8 cellular contexts compared by ENCODE assay signal in genomic region chr17:29585080-29585751, GRCh38. TPM values are rescaled to one million over a fixed set of nuclear protein-coding genes. Genes with fewer than 3 reads are reported as not detected.
DNase-seq lines count a peak whose midpoint lies in the region; ATAC-seq and TF ChIP-seq lines count a peak whose summit lies in the region.

No MANE protein-coding gene starts in this region.

- no peaks in the 10 kb centered on the region for H3K9me3 Mint-ChIP-seq in activated CD4-positive, alpha-beta T cell treated with anti-CD3 and anti-CD28 coated beads, Interleukin-2, amount 10 ng/mL, durations not matched to agents 24 days and 14 days

- H3K36me3 ChIP-seq in tibial nerve = peaks cover 3 to 26% (median 6%) of the 10 kb centered on the region in 3 donors

- peak overlapping the region; percentile 56 for H3K27ac Mint-ChIP-seq in activated CD4-positive, alpha-beta T cell treated with anti-CD3 and anti-CD28 coated beads, Interleukin-2, amount 10 ng/mL, durations not matched to agents 24 days and 14 days

- DNase-seq in activated CD4-positive, alpha-beta T cell treated with anti-CD3 and anti-CD28 coated beads, Interleukin-2, amount 10 ng/mL, durations not matched to agents 24 days and 14 days = peak; percentile 80
- DNase-seq in activated CD4-positive, alpha-beta T cell treated with anti-CD3 and anti-CD28 coated beads, Interleukin-2, amount 50 U/mL, for 1 hour = no peak
- DNase-seq in activated effector memory CD4-positive, alpha-beta T cell treated with anti-CD3 and anti-CD28 coated beads, Interleukin-2, amount 50 U/mL, for 16 hours = peak; percentile 75
- DNase-seq in right cardiac atrium (peak; percentile 74 to 84 (median 75)), tibial nerve (ENCODE audit: low spot score in 2 of 2) (no peak), hepatic stellate cell (ENCODE audit: low spot score) (no peak), kidney tubule cell (ENCODE audit: low spot score) (no peak), pons (ENCODE audit: low spot score) (no peak)

- peaks cover 19% of the 10 kb centered on the region for H3K4me1 ChIP-seq in right cardiac atrium (ENCODE audit: control insufficient read depth, insufficient read depth, low read length)
- H3K4me1 ChIP-seq in tibial nerve = peaks cover 0 to 91% (median 53%) of the 10 kb centered on the region in 4 donors

- TF ChIP-seq POLR2A in tibial nerve (IDR thresholded peaks at IDR 0.05) = peak in 1 of 2 donors; percentile 31

- H3K4me3 Mint-ChIP-seq in activated CD4-positive, alpha-beta T cell treated with anti-CD3 and anti-CD28 coated beads, Interleukin-2, amount 10 ng/mL, durations not matched to agents 24 days and 14 days = peak overlapping the region; percentile 51

- no peaks in the 10 kb centered on the region for H3K27me3 ChIP-seq in right cardiac atrium (ENCODE audit: control insufficient read depth, insufficient read depth)
- H3K27me3 ChIP-seq in tibial nerve = no peaks in the 10 kb centered on the region

- no peaks in the 10 kb centered on the region for H3K9me3 ChIP-seq in right cardiac atrium (ENCODE audit: control insufficient read depth, low read length)
- H3K9me3 ChIP-seq in tibial nerve = no peaks in the 10 kb centered on the region

- H3K27me3 Mint-ChIP-seq in activated CD4-positive, alpha-beta T cell treated with anti-CD3 and anti-CD28 coated beads, Interleukin-2, amount 10 ng/mL, durations not matched to agents 24 days and 14 days = no peaks in the 10 kb centered on the region

- peaks cover 42% of the 10 kb centered on the region for H3K4me1 Mint-ChIP-seq in activated CD4-positive, alpha-beta T cell treated with anti-CD3 and anti-CD28 coated beads, Interleukin-2, amount 10 ng/mL, durations not matched to agents 24 days and 14 days

- peaks cover 21% of the 10 kb centered on the region for H3K36me3 Mint-ChIP-seq in activated CD4-positive, alpha-beta T cell treated with anti-CD3 and anti-CD28 coated beads, Interleukin-2, amount 10 ng/mL, durations not matched to agents 24 days and 14 days (ENCODE audit: low read depth)

- intact Hi-C loops in activated CD4-positive, alpha-beta T cell treated with anti-CD3 and anti-CD28 coated beads, Interleukin-2, amount 10 ng/mL, durations not matched to agents 24 days and 14 days (cut with micrococcal nuclease) = no loop called here
- intact Hi-C loops in right cardiac atrium (cut with DNase I) = no loop called here

- TF ChIP-seq CTCF in tibial nerve (IDR thresholded peaks at IDR 0.05) = peak in 2 of 5 experiments; percentile 17 to 23

- H3K4me3 ChIP-seq in right cardiac atrium (ENCODE audit: low read length) = peak overlapping the region; percentile 41
- H3K4me3 ChIP-seq in tibial nerve = peak overlapping the region in 2 of 4 donors; percentile 16 to 37

- TF ChIP-seq EP300 in tibial nerve (IDR thresholded peaks at IDR 0.05) = no peak

- peak; percentile 4 to 64 for ATAC-seq in right cardiac atrium

- peak overlapping the region; percentile 90 for H3K27ac ChIP-seq in right cardiac atrium (ENCODE audit: low read length)
- H3K27ac ChIP-seq in tibial nerve = peak overlapping the region; percentile 78 to 95 (median 86)

- WGBS in right cardiac atrium = 64% methylated on average over 8 of the region's 8 CpGs
- 55 to 56% methylated on average over 8 of the region's 8 CpGs for WGBS in tibial nerve, 2 donors

RNA-seq across cellular contexts. Expression of gene GIT1, which starts 4.2 kb away (rescaled TPM):
- 91.3 and 91.4 TPM in 2 replicates for total RNA-seq in activated CD4-positive, alpha-beta T cell treated with anti-CD3 and anti-CD28 coated beads, Interleukin-2, amount 10 ng/mL, durations not matched to agents 24 days and 14 days
- 10 to 100 TPM; 31.4 to 37.8 (median 34.8) TPM for total RNA-seq in right cardiac atrium
- 25.5 TPM for polyA plus RNA-seq in right cardiac atrium
- total RNA-seq in tibial nerve = 100 to 1,000 TPM in 1 of 4 donors, 10 to 100 TPM in 3; 51.3 to 100 (median 89.7) TPM

RNA-seq across cellular contexts. Expression of gene ANKRD13B, which starts 7.7 kb away (rescaled TPM):
- 43.1 and 49.8 TPM in 2 replicates for total RNA-seq in activated CD4-positive, alpha-beta T cell treated with anti-CD3 and anti-CD28 coated beads, Interleukin-2, amount 10 ng/mL, durations not matched to agents 24 days and 14 days
- total RNA-seq in right cardiac atrium (10 to 100 TPM in 1 of 4 donors, 1 to 10 TPM in 3; 5.4 to 11.0 (median 7.4) TPM), tibial nerve (10 to 100 TPM; 19.0 to 50.1 (median 26.4) TPM)
- polyA plus RNA-seq in right cardiac atrium = 5.0 TPM

RNA-seq across cellular contexts. Expression of gene TP53I13, which starts 16.7 kb away (rescaled TPM):
- 69.7 and 77.9 TPM in 2 replicates for total RNA-seq in activated CD4-positive, alpha-beta T cell treated with anti-CD3 and anti-CD28 coated beads, Interleukin-2, amount 10 ng/mL, durations not matched to agents 24 days and 14 days
- total RNA-seq in right cardiac atrium (10 to 100 TPM; 30.6 to 45.3 (median 38.3) TPM), tibial nerve (100 to 1,000 TPM; 119 to 188 (median 152) TPM)
- 53.0 TPM for polyA plus RNA-seq in right cardiac atrium

RNA-seq across cellular contexts. Expression of gene ABHD15, which starts 18.4 kb away (rescaled TPM):
- total RNA-seq in activated CD4-positive, alpha-beta T cell treated with anti-CD3 and anti-CD28 coated beads, Interleukin-2, amount 10 ng/mL, durations not matched to agents 24 days and 14 days = 20.0 and 20.1 TPM in 2 replicates
- total RNA-seq in right cardiac atrium (1 to 10 TPM; 6.6 to 7.5 (median 7.3) TPM), tibial nerve (10 to 100 TPM; 25.7 to 32.7 (median 30.3) TPM)
- 5.2 TPM for polyA plus RNA-seq in right cardiac atrium

RNA-seq across cellular contexts. Expression of gene CORO6, which starts 37.5 kb away (rescaled TPM):
- total RNA-seq in activated CD4-positive, alpha-beta T cell treated with anti-CD3 and anti-CD28 coated beads, Interleukin-2, amount 10 ng/mL, durations not matched to agents 24 days and 14 days = 5.6 and 6.4 TPM in 2 replicates
- 100 to 1,000 TPM in 3 of 4 donors, 10 to 100 TPM in 1; 93.5 to 148 (median 113) TPM for total RNA-seq in right cardiac atrium
- polyA plus RNA-seq in right cardiac atrium = 98.5 TPM
- 100 to 1,000 TPM in 2 of 4 donors, 10 to 100 TPM in 2; 34.5 to 139 (median 83.1) TPM for total RNA-seq in tibial nerve

Comparison
In these comparisons a context has a peak if more than half of its experiments do, and no peak if none do; other contexts are left out.
1. DNase-seq: peak in activated CD4-positive, alpha-beta T cell treated with anti-CD3 and anti-CD28 coated beads, Interleukin-2, amount 10 ng/mL, durations not matched to agents 24 days and 14 days (single experiment), activated effector memory CD4-positive, alpha-beta T cell treated with anti-CD3 and anti-CD28 coated beads, Interleukin-2, amount 50 U/mL, for 16 hours (single experiment) and right cardiac atrium (3 of 3); none in activated CD4-positive, alpha-beta T cell treated with anti-CD3 and anti-CD28 coated beads, Interleukin-2, amount 50 U/mL, for 1 hour (single experiment), tibial nerve (0 of 2), hepatic stellate cell (single experiment), kidney tubule cell (single experiment) and pons (single experiment).